7 cellular contexts compared by ENCODE assay signal in genomic region chr11:115631609-115632008, GRCh38.
"Had no signal": no experiment of that assay in that cellular context is flagged by ENCODE, and none has a peak within 500 bp of the region (broad histone marks: within the 10 kb centered on the region; RNA-seq: fewer than 3 reads in every experiment).

No MANE protein-coding gene starts in this region.

- ATAC-seq: K562 had no signal

- H3K9ac ChIP-seq: KMS-11 had no signal

- FAIRE-seq: HTR-8/SVneo, K562 had no signal

- H3K4me3 ChIP-seq: K562 had no signal

- DNase-seq: IMR-90, KBM-7, KG1 had no signal

- H3K27ac ChIP-seq: HL-60, KMS-11 had no signal

- H3K4me2 ChIP-seq: KMS-11 had no signal
